Comparison of ENCODE assay signal across 12 cellular contexts in the genomic region with DNA sequence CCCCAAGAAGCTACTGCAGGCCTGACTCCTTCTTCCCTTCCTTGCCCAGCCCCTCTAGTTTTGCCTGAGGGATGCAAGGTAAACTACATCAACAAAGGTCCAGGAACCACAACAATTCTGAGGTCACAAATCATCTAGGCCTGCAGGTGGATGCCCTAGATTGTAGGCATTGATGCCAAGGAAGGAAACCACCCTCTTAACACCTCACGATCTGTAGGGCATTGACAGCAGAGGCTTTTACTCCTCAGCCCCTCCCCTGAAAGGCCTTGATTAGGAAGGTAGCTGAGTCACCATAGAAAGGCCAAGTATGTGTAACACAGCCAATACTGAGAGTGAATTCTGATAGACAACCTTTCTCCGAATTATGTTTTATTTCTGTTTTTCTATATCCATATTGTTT. TPM values are rescaled to one million over a fixed set of nuclear protein-coding genes. Genes with fewer than 3 reads are reported as not detected.
A peak's percentile ranks its signal among the peaks of the same experiment; 100 is the strongest.
DNase-seq lines count a peak whose midpoint lies in the region; ATAC-seq and TF ChIP-seq lines count a peak whose summit lies in the region.
"Had no signal": no experiment of that assay in that cellular context is flagged by ENCODE, and none has a peak within 500 bp of the region (broad histone marks: within the 10 kb centered on the region; RNA-seq: fewer than 3 reads in every experiment).

No MANE protein-coding gene starts in this region.

- H3K18ac ChIP-seq in mesendoderm (ENCODE audit: low read length), result no peak overlapping the region

- H3K9me3 Mint-ChIP-seq in activated CD8-positive, alpha-beta T cell treated with anti-CD3 and anti-CD28 coated beads for 36 hours, result peaks cover 7% of the 10 kb centered on the region
- H3K9me3 Mint-ChIP-seq in type B pancreatic cell, result peaks cover 3% of the 10 kb centered on the region

- no peaks in the 10 kb centered on the region for H3K27me3 ChIP-seq in mesendoderm (ENCODE audit: insufficient read depth, low read length, poor library complexity)
- H3K27me3 ChIP-seq: ovary had no signal

- no peak overlapping the region for H4K8ac ChIP-seq in mesendoderm (ENCODE audit: low read depth, low read length)

- no peak overlapping the region for H3K9ac ChIP-seq in mesendoderm (ENCODE audit: low read length)

- peak; percentile 2 to 3 for DNase-seq in activated CD4-positive, alpha-beta T cell treated with anti-CD3 and anti-CD28 coated beads for 4 hours
- DNase-seq in activated CD4-positive, alpha-beta T cell treated with anti-CD3 and anti-CD28 coated beads, Interleukin-2, amount 50 U/mL, for 4 hours, result no peak
- peak; percentile 44 for DNase-seq in activated CD8-positive, alpha-beta T cell treated with anti-CD3 and anti-CD28 coated beads for 36 hours
- peak; percentile 52 for DNase-seq in mesendoderm
- no peak for DNase-seq in type B pancreatic cell (ENCODE audit: extremely low spot score, unreplicated experiment)
- no peak for DNase-seq in HUDEP-2 (lab: John Stamatoyannopoulos, UW; ENCODE audit: unreplicated experiment in 76 of 76)
- no peak for DNase-seq in KG1 (lab: John Stamatoyannopoulos, UW)
- DNase-seq: GDM1, head of caudate nucleus, NCI-H2081 treated with DMSO at 0.1 percent for 48 hours, ovary had no signal

- peak; percentile 39 for ATAC-seq in HG03521 (IDR thresholded peaks at IDR 0.05; ENCODE audit: unreplicated experiment)
- ATAC-seq in activated CD8-positive, alpha-beta T cell treated with anti-CD3 and anti-CD28 coated beads for 36 hours, result peak; percentile 88

- no peak overlapping the region for H3K23ac ChIP-seq in mesendoderm (ENCODE audit: low read length)

- H4K5ac ChIP-seq in mesendoderm (ENCODE audit: low read length), result no peak overlapping the region

- H3K4me3 ChIP-seq in mesendoderm (ENCODE audit: low read length), result no peak overlapping the region
- H3K4me3 ChIP-seq: ovary had no signal

- peaks cover 32% of the 10 kb centered on the region for H3K4me1 Mint-ChIP-seq in activated CD8-positive, alpha-beta T cell treated with anti-CD3 and anti-CD28 coated beads for 36 hours (ENCODE audit: low read depth)
- H3K4me1 Mint-ChIP-seq in type B pancreatic cell (ENCODE audit: unreplicated experiment), result peaks cover 10% of the 10 kb centered on the region

- H3K4ac ChIP-seq in mesendoderm (ENCODE audit: low read depth, low read length), result no peak overlapping the region

- CTCF ChIA-PET in activated CD8-positive, alpha-beta T cell treated with anti-CD3 and anti-CD28 coated beads for 36 hours (lab: Charles Lee), result no interaction called here

- TF ChIP-seq CTCF in activated CD8-positive, alpha-beta T cell treated with anti-CD3 and anti-CD28 coated beads for 36 hours (IDR thresholded peaks at IDR 0.05), result no peak
- no peak for TF ChIP-seq CTCF in type B pancreatic cell (conservative IDR thresholded peaks at IDR 0.05)

- POLR2A ChIA-PET in activated CD8-positive, alpha-beta T cell treated with anti-CD3 and anti-CD28 coated beads for 36 hours (lab: Charles Lee), result no interaction called here

- H3K27ac ChIP-seq in mesendoderm (ENCODE audit: low read depth, low read length), result no peak overlapping the region
- H3K27ac ChIP-seq: ovary had no signal

- H3K4me3 Mint-ChIP-seq in activated CD8-positive, alpha-beta T cell treated with anti-CD3 and anti-CD28 coated beads for 36 hours, result no peak overlapping the region
- H3K4me3 Mint-ChIP-seq in type B pancreatic cell, result no peak overlapping the region

- peaks cover 8% of the 10 kb centered on the region for H3K36me3 Mint-ChIP-seq in activated CD8-positive, alpha-beta T cell treated with anti-CD3 and anti-CD28 coated beads for 36 hours (ENCODE audit: low read depth)
- peaks cover 3% of the 10 kb centered on the region for H3K36me3 Mint-ChIP-seq in type B pancreatic cell

- H2AK5ac ChIP-seq in mesendoderm (ENCODE audit: low read length), result no peak overlapping the region

- no peak overlapping the region for H2BK15ac ChIP-seq in mesendoderm (replicated peaks; ENCODE audit: low read depth)

- H2BK120ac ChIP-seq in mesendoderm (ENCODE audit: low read depth, low read length), result no peak overlapping the region

- H3K27ac Mint-ChIP-seq in activated CD8-positive, alpha-beta T cell treated with anti-CD3 and anti-CD28 coated beads for 36 hours, result peak overlapping the region; percentile 42
- H3K27ac Mint-ChIP-seq in type B pancreatic cell, result no peak overlapping the region

- no peak overlapping the region for H3K4me2 ChIP-seq in mesendoderm (ENCODE audit: low read length)

- H3K79me2 ChIP-seq in mesendoderm (ENCODE audit: control insufficient read depth, insufficient read depth, low read length), result no peaks in the 10 kb centered on the region

- no peaks in the 10 kb centered on the region for H3K27me3 Mint-ChIP-seq in activated CD8-positive, alpha-beta T cell treated with anti-CD3 and anti-CD28 coated beads for 36 hours
- no peaks in the 10 kb centered on the region for H3K27me3 Mint-ChIP-seq in type B pancreatic cell

- H3K36me3 ChIP-seq in mesendoderm (ENCODE audit: control insufficient read depth, insufficient read depth, low read length), result no peaks in the 10 kb centered on the region
- H3K36me3 ChIP-seq: ovary had no signal

- no peaks in the 10 kb centered on the region for H3K79me1 ChIP-seq in mesendoderm (ENCODE audit: low read length)

- intact Hi-C loops in activated CD8-positive, alpha-beta T cell treated with anti-CD3 and anti-CD28 coated beads for 36 hours (cut with micrococcal nuclease), result no loop called here

- H2BK5ac ChIP-seq in mesendoderm (ENCODE audit: low read length), result no peak overlapping the region

- H3K4me1 ChIP-seq in mesendoderm (ENCODE audit: control insufficient read depth, low read depth, low read length), result no peaks in the 10 kb centered on the region

- no peak overlapping the region for H3K56ac ChIP-seq in mesendoderm (ENCODE audit: low read length)

- WGBS in mesendoderm (ENCODE audit: extremely low coverage, insufficient coverage, low lambda C conversion rate), result no CpG with 5 or more reads among the region's 2 CpGs

RNA-seq across cellular contexts. Expression of a gene that starts 46.7 kb away (rescaled TPM):
- 10 to 100 TPM; 18.6 to 19.1 TPM for total RNA-seq in activated CD8-positive, alpha-beta T cell treated with anti-CD3 and anti-CD28 coated beads for 36 hours
- 63.7 TPM for polyA plus RNA-seq in mesendoderm (2013, experiment 1 of 2)
- polyA plus RNA-seq in mesendoderm (2013, experiment 2 of 2), result 66.9 TPM
- 73.9 and 146 TPM in 2 replicates for total RNA-seq in type B pancreatic cell (ENCODE audit: low replicate concordance)

Comparison
In these comparisons a context has a peak if more than half of its experiments do, and no peak if none do; other contexts are left out.
1. DNase-seq: peak in activated CD4-positive, alpha-beta T cell treated with anti-CD3 and anti-CD28 coated beads for 4 hours (2 of 2), activated CD8-positive, alpha-beta T cell treated with anti-CD3 and anti-CD28 coated beads for 36 hours (single experiment) and mesendoderm (single experiment); none in activated CD4-positive, alpha-beta T cell treated with anti-CD3 and anti-CD28 coated beads, Interleukin-2, amount 50 U/mL, for 4 hours (0 of 2), type B pancreatic cell (single experiment), HUDEP-2 (0 of 76) and KG1 (single experiment).